24 cellular contexts compared by ENCODE assay signal in genomic region chr17:76009969-76010661, GRCh38. TPM values are rescaled to one million over a fixed set of nuclear protein-coding genes. Genes with fewer than 3 reads are reported as not detected.
DNase-seq lines count a peak whose midpoint lies in the region; ATAC-seq lines count a peak whose summit lies in the region.
"Had no signal": no experiment of that assay in that cellular context is flagged by ENCODE, and none has a peak within 500 bp of the region (broad histone marks: within the 10 kb centered on the region; RNA-seq: fewer than 3 reads in every experiment).

No MANE protein-coding gene starts in this region.

- H3K4me3 ChIP-seq in BLaER1 treated with 17β-estradiol and CSF1 and Interleukin-3, amounts not matched to agents 10 nM and 100 nM = no peak overlapping the region
- H3K4me3 ChIP-seq: K562, Peyer's patch had no signal

- peak overlapping the region in 5 of 11 experiments; percentile 2 to 28 (median 22); a peak in 8 of 22 replicates for H3K27ac ChIP-seq in BLaER1 treated with 17β-estradiol and CSF1 and Interleukin-3, amounts not matched to agents 10 nM and 100 nM
- H3K27ac ChIP-seq: HL-60, Peyer's patch had no signal

- H4K20me1 ChIP-seq in BLaER1 treated with 17β-estradiol and CSF1 and Interleukin-3, amounts not matched to agents 10 nM and 100 nM = no peaks in the 10 kb centered on the region

- H3K4me3 Mint-ChIP-seq in T-helper 2 cell treated with Interferon-gamma antibody and Interleukin-4, amounts not matched to agents 5 μg/mL and 100 μg/mL, for 36 hours = no peak overlapping the region
- H3K4me3 Mint-ChIP-seq: B cell, H9, HFFc6 had no signal

- H3K27me3 Mint-ChIP-seq in T-helper 2 cell treated with Interferon-gamma antibody and Interleukin-4, amounts not matched to agents 5 μg/mL and 100 μg/mL, for 36 hours (ENCODE audit: low read depth) = no peaks in the 10 kb centered on the region
- H3K27me3 Mint-ChIP-seq: B cell; CD4-positive, CD25-positive, alpha-beta regulatory T cell had no signal

- H3K27me3 ChIP-seq in BLaER1 treated with 17β-estradiol and CSF1 and Interleukin-3, amounts not matched to agents 10 nM and 100 nM = no peaks in the 10 kb centered on the region
- H3K27me3 ChIP-seq: Peyer's patch had no signal

- no peaks in the 10 kb centered on the region for H3K36me3 ChIP-seq in BLaER1 treated with 17β-estradiol and CSF1 and Interleukin-3, amounts not matched to agents 10 nM and 100 nM

- DNase-seq in RPMI8226 (peak; percentile 15), islet precursor cell (peak; percentile 52), sciatic nerve (ENCODE audit: low spot score) (peak; percentile 47), activated gamma-delta T cell (lab: John Stamatoyannopoulos, UW) (no peak), GM19240 (ENCODE audit: insufficient read length, low spot score) (no peak)
- no peak for DNase-seq in T-helper 2 cell treated with Interferon-gamma antibody and Interleukin-4, amounts not matched to agents 5 μg/mL and 100 μg/mL, for 36 hours (ENCODE audit: low spot score)
- DNase-seq: CD4-positive, CD25-positive, alpha-beta regulatory T cell; DMS79; H9; HFFc6; NCI-H1105 treated with DMSO at 0.1 percent for 48 hours; NCI-H2029 treated with DMSO at 0.1 percent for 48 hours; NCI-H345; NCI-H524; NCI-H774; NK-92 treated with Interleukin-12 subunit alpha and Interleukin-12 subunit beta, amount 100 ng/mL, for 24 hours; Peyer's patch; SHP77; SW 1271 had no signal

- peaks cover 7% of the 10 kb centered on the region for H3K36me3 Mint-ChIP-seq in T-helper 2 cell treated with Interferon-gamma antibody and Interleukin-4, amounts not matched to agents 5 μg/mL and 100 μg/mL, for 36 hours (ENCODE audit: low read depth)

- H3K4me2 ChIP-seq in BLaER1 treated with 17β-estradiol and CSF1 and Interleukin-3, amounts not matched to agents 10 nM and 100 nM = peak overlapping the region; percentile 7 to 72 (median 48); a peak in 20 of 22 replicates

- H3K9me3 ChIP-seq in BLaER1 treated with 17β-estradiol and CSF1 and Interleukin-3, amounts not matched to agents 10 nM and 100 nM (replicated peaks in 1 of 11) = no peaks in the 10 kb centered on the region
- H3K9me3 ChIP-seq: Peyer's patch had no signal

- H3K4me1 ChIP-seq in BLaER1 treated with 17β-estradiol and CSF1 and Interleukin-3, amounts not matched to agents 10 nM and 100 nM = peaks cover 0 to 65% (median 35%) of the 10 kb centered on the region in 10 experiments; a peak in 17 of 20 replicates

- H3K9ac ChIP-seq in BLaER1 treated with 17β-estradiol and CSF1 and Interleukin-3, amounts not matched to agents 10 nM and 100 nM = peak overlapping the region in 2 of 11 experiments; percentile 26 to 31; a peak in 3 of 22 replicates

- H3K27ac Mint-ChIP-seq in T-helper 2 cell treated with Interferon-gamma antibody and Interleukin-4, amounts not matched to agents 5 μg/mL and 100 μg/mL, for 36 hours = no peak overlapping the region
- H3K27ac Mint-ChIP-seq: B cell, H9, HFFc6 had no signal

- H3K9me3 Mint-ChIP-seq in T-helper 2 cell treated with Interferon-gamma antibody and Interleukin-4, amounts not matched to agents 5 μg/mL and 100 μg/mL, for 36 hours = no peaks in the 10 kb centered on the region
- H3K9me3 Mint-ChIP-seq: CD4-positive, CD25-positive, alpha-beta regulatory T cell; HFFc6 had no signal

- no peak for ATAC-seq in sciatic nerve
- ATAC-seq: HepG2, K562 had no signal

- intact Hi-C loops in sciatic nerve (cut with DNase I) = loop anchor here (5.0 kb wide), 1 partner anchor 103 kb away; no protein-coding TSS in a partner anchor

- H3K4me1 Mint-ChIP-seq in T-helper 2 cell treated with Interferon-gamma antibody and Interleukin-4, amounts not matched to agents 5 μg/mL and 100 μg/mL, for 36 hours (ENCODE audit: low read depth) = peaks cover 13% of the 10 kb centered on the region
- H3K4me1 Mint-ChIP-seq: B cell had no signal

RNA-seq across cellular contexts. Expression of gene CDK3, which starts 9.5 kb away (rescaled TPM):
- total RNA-seq in sciatic nerve = 5.2 TPM

RNA-seq across cellular contexts. Expression of gene EVPL, which starts 17.0 kb away (rescaled TPM):
- total RNA-seq in sciatic nerve = 1.2 TPM
- total RNA-seq: B cell, HFFc6 had no signal

RNA-seq across cellular contexts. Expression of gene TEN1, which starts 31.1 kb away (rescaled TPM):
- total RNA-seq in sciatic nerve = 8.1 TPM

RNA-seq across cellular contexts. Expression of gene ACOX1, which starts 31.1 kb away (rescaled TPM):
- 64.6 TPM for total RNA-seq in sciatic nerve

Comparison
In these comparisons a context has a peak if more than half of its experiments do, and no peak if none do; other contexts are left out.
1. DNase-seq: peak in RPMI8226 (single experiment), islet precursor cell (single experiment) and sciatic nerve (single experiment); none in T-helper 2 cell treated with Interferon-gamma antibody and Interleukin-4, amounts not matched to agents 5 μg/mL and 100 μg/mL, for 36 hours (single experiment), activated gamma-delta T cell (single experiment) and GM19240 (single experiment).